ENCODE assay signal across 26 cellular contexts in the genomic region with DNA sequence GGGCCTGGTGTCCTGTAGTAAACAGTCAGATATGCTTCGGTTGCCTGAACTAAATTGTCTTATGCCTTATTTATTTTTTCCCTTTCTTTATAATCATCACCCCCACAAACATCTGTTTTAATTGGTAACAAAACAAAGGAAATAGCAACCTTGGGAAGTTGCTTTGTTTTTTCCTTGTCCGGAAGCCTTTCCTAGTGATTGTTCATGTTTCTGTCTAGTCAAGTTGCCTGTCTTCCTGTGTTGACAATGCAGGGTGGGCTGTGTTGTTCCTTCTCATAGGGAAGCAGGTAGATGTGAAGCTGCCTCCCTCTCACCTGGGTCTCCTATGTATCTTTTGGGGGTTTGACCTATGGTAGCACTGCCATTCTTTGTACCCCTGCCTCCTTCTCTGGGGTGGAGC. TPM values are rescaled to one million over a fixed set of nuclear protein-coding genes. Genes with fewer than 3 reads are reported as not detected.
DNase-seq lines count a peak whose midpoint lies in the region; ATAC-seq, FAIRE-seq and TF ChIP-seq lines count a peak whose summit lies in the region.
"Had no signal": no experiment of that assay in that cellular context is flagged by ENCODE, and none has a peak within 500 bp of the region (broad histone marks: within the 10 kb centered on the region; RNA-seq: fewer than 3 reads in every experiment).

No MANE protein-coding gene starts in this region.

- no peak for ATAC-seq in CD4-positive, alpha-beta T cell (ENCODE audit: poor library complexity)
- ATAC-seq: stimulated activated naive CD8-positive, alpha-beta T cell treated with anti-CD3 and anti-CD28 coated beads, Interleukin-15, amount 100 ng/mL, for 72 hours; upper lobe of right lung had no signal

- H3K27ac ChIP-seq in CD4-positive, alpha-beta T cell (ENCODE audit: low read depth, low read length): no peak overlapping the region
- no peak overlapping the region for H3K27ac ChIP-seq in astrocyte (ENCODE audit: low read depth, low read length)
- H3K27ac ChIP-seq: prostate gland, SK-N-MC, upper lobe of right lung had no signal

- no peak overlapping the region for H3K9ac ChIP-seq in astrocyte (ENCODE audit: low read length)

- FAIRE-seq in astrocyte (lab: Jason Lieb, UNC): no peak
- FAIRE-seq: GM12892, H54, small intestine had no signal

- H3K4me1 ChIP-seq in astrocyte (ENCODE audit: insufficient read depth, low read length): peaks cover 31% of the 10 kb centered on the region

- CTCF ChIA-PET in CD4-positive, alpha-beta T cell (lab: Charles Lee): no interaction called here

- TF ChIP-seq CTCF in CD14-positive monocyte (IDR thresholded peaks at IDR 0.05) (no peak), astrocyte (IDR thresholded peaks at IDR 0.05; ENCODE audit: insufficient read depth, low read depth, low read length) (no peak), nephron (IDR thresholded peaks at IDR 0.05; ENCODE audit: unreplicated experiment in 3 of 3) (no peak)
- no peak for TF ChIP-seq CTCF in CD4-positive, alpha-beta T cell (IDR thresholded peaks at IDR 0.05)

- H3K4me1 Mint-ChIP-seq in CD14-positive monocyte (peaks cover 7% of the 10 kb centered on the region), astrocyte (ENCODE audit: low read depth, unreplicated experiment) (peaks cover 54% of the 10 kb centered on the region), nephron (peaks cover 26% of the 10 kb centered on the region)
- peaks cover 23% of the 10 kb centered on the region for H3K4me1 Mint-ChIP-seq in CD4-positive, alpha-beta T cell (ENCODE audit: low read depth)

- H2AFZ ChIP-seq in astrocyte (ENCODE audit: low read depth, low read length): no peak overlapping the region

- POLR2A ChIA-PET in CD4-positive, alpha-beta T cell (lab: Charles Lee): no interaction called here

- intact Hi-C loops in CD14-positive monocyte (cut with micrococcal nuclease): no loop called here
- intact Hi-C loops in CD4-positive, alpha-beta T cell (cut with DNase I, micrococcal nuclease): no loop called here

- no peak for DNase-seq in CD14-positive monocyte (ENCODE audit: low spot score)
- DNase-seq in CD4-positive, alpha-beta T cell: no peak
- DNase-seq in astrocyte (ENCODE audit: low read depth): no peak
- DNase-seq in NCI-H446 treated with DMSO at 0.1 percent for 48 hours (lab: John Stamatoyannopoulos, UW): no peak
- no peak for DNase-seq in NCI-H526 treated with DMSO at 0.1 percent for 48 hours (lab: John Stamatoyannopoulos, UW)
- DNase-seq in NCI-H345 treated with DMSO at 0.1 percent for 48 hours (lab: John Stamatoyannopoulos, UW; ENCODE audit: unreplicated experiment): no peak
- DNase-seq: activated gamma-delta T cell; aorta; DND-41; Karpas-422; midbrain; NCI-H1092; NCI-H1930; NCI-H345; small intestine; stimulated activated CD4-positive, alpha-beta T cell treated with anti-CD3 and anti-CD28 coated beads, Interleukin-4, amount 100 ng/mL, for 1 hour; stimulated activated naive CD8-positive, alpha-beta T cell treated with anti-CD3 and anti-CD28 coated beads, Interleukin-15, amount 100 ng/mL, for 72 hours; upper lobe of right lung had no signal

- H3K36me3 Mint-ChIP-seq in CD14-positive monocyte: peaks cover 83 to 100% of the 10 kb centered on the region in 2 donors
- H3K36me3 Mint-ChIP-seq in CD4-positive, alpha-beta T cell (ENCODE audit: low read depth): peaks cover 77% of the 10 kb centered on the region
- peaks cover 28% of the 10 kb centered on the region for H3K36me3 Mint-ChIP-seq in astrocyte (ENCODE audit: low read depth, unreplicated experiment)
- H3K36me3 Mint-ChIP-seq in nephron (ENCODE audit: low read depth): peaks cover 51% of the 10 kb centered on the region

- no peak overlapping the region for H3K4me3 ChIP-seq in astrocyte (ENCODE audit: insufficient read depth, low read depth, low read length)
- H3K4me3 ChIP-seq: esophagus muscularis mucosa, prostate gland, SK-N-MC, upper lobe of right lung had no signal

- peaks cover 22% of the 10 kb centered on the region for H3K36me3 ChIP-seq in astrocyte (ENCODE audit: insufficient read depth, low read length)

- no peaks in the 10 kb centered on the region for H3K9me3 ChIP-seq in CD4-positive, alpha-beta T cell (ENCODE audit: control insufficient read depth, low read length)
- H3K9me3 ChIP-seq in astrocyte (ENCODE audit: insufficient read depth, low read depth, low read length): no peaks in the 10 kb centered on the region
- H3K9me3 ChIP-seq: esophagus muscularis mucosa, prostate gland, upper lobe of right lung had no signal

- H3K4me3 Mint-ChIP-seq in CD14-positive monocyte (no peak overlapping the region), astrocyte (ENCODE audit: unreplicated experiment) (no peak overlapping the region), nephron (no peak overlapping the region)
- H3K4me3 Mint-ChIP-seq in CD4-positive, alpha-beta T cell: no peak overlapping the region
- H3K4me3 Mint-ChIP-seq: neural crest cell; stimulated activated naive CD8-positive, alpha-beta T cell treated with anti-CD3 and anti-CD28 coated beads, Interleukin-15, amount 100 ng/mL, for 72 hours; T-helper 2 cell treated with Interferon-gamma antibody and Interleukin-4, amounts not matched to agents 5 μg/mL and 100 μg/mL, for 36 hours had no signal

- no peaks in the 10 kb centered on the region for H3K27me3 ChIP-seq in CD4-positive, alpha-beta T cell (ENCODE audit: control insufficient read depth, insufficient read depth, low read length)
- H3K27me3 ChIP-seq in astrocyte (ENCODE audit: insufficient read depth, low read length): no peaks in the 10 kb centered on the region
- H3K27me3 ChIP-seq: esophagus muscularis mucosa, upper lobe of right lung had no signal

- no peaks in the 10 kb centered on the region for H3K27me3 Mint-ChIP-seq in CD14-positive monocyte (ENCODE audit: low read depth in 3 of 3)
- H3K27me3 Mint-ChIP-seq in CD4-positive, alpha-beta T cell: no peaks in the 10 kb centered on the region
- H3K27me3 Mint-ChIP-seq in astrocyte (ENCODE audit: low read depth, unreplicated experiment): no peaks in the 10 kb centered on the region
- no peaks in the 10 kb centered on the region for H3K27me3 Mint-ChIP-seq in nephron (ENCODE audit: low read depth)
- H3K27me3 Mint-ChIP-seq: stimulated activated naive CD8-positive, alpha-beta T cell treated with anti-CD3 and anti-CD28 coated beads, Interleukin-15, amount 100 ng/mL, for 72 hours had no signal

- no peak overlapping the region for H3K4me2 ChIP-seq in astrocyte (ENCODE audit: low read length)

- H3K79me2 ChIP-seq in astrocyte (ENCODE audit: insufficient read depth, low read length): peaks cover 80% of the 10 kb centered on the region

- H4K20me1 ChIP-seq in astrocyte (ENCODE audit: insufficient read depth, low read length): peaks cover 69% of the 10 kb centered on the region

- peak overlapping the region in 4 of 7 donors; percentile 9 to 74 (median 35) for H3K27ac Mint-ChIP-seq in CD14-positive monocyte
- H3K27ac Mint-ChIP-seq in CD4-positive, alpha-beta T cell: peak overlapping the region; percentile 27
- peak overlapping the region; percentile 34 for H3K27ac Mint-ChIP-seq in astrocyte (ENCODE audit: unreplicated experiment)
- H3K27ac Mint-ChIP-seq in nephron: peak overlapping the region; percentile 51 to 62 (median 51)
- H3K27ac Mint-ChIP-seq: T-helper 2 cell treated with Interferon-gamma antibody and Interleukin-4, amounts not matched to agents 5 μg/mL and 100 μg/mL, for 36 hours had no signal

- H3K9me3 Mint-ChIP-seq in CD14-positive monocyte (peaks cover 0 to 1% (median 0%) of the 10 kb centered on the region in 7 donors), astrocyte (ENCODE audit: unreplicated experiment) (no peaks in the 10 kb centered on the region), nephron (no peaks in the 10 kb centered on the region)
- no peaks in the 10 kb centered on the region for H3K9me3 Mint-ChIP-seq in CD4-positive, alpha-beta T cell
- H3K9me3 Mint-ChIP-seq: neural crest cell; stimulated activated naive CD8-positive, alpha-beta T cell treated with anti-CD3 and anti-CD28 coated beads, Interleukin-15, amount 100 ng/mL, for 72 hours; T-helper 2 cell treated with Interferon-gamma antibody and Interleukin-4, amounts not matched to agents 5 μg/mL and 100 μg/mL, for 36 hours had no signal

RNA-seq across cellular contexts. Expression of gene PGS1, which starts 16.7 kb away (rescaled TPM):
- polyA plus RNA-seq in CD14-positive monocyte: 10 to 100 TPM; 26.0 to 28.0 TPM
- 10 to 100 TPM; 40.9 to 45.3 TPM for total RNA-seq in CD4-positive, alpha-beta T cell
- total RNA-seq in astrocyte: 31.3 and 32.0 TPM in 2 replicates

RNA-seq across cellular contexts. Expression of gene SOCS3, which starts 35.3 kb away (rescaled TPM):
- polyA plus RNA-seq in CD14-positive monocyte: 100 to 1,000 TPM; 123 to 144 TPM
- total RNA-seq in CD4-positive, alpha-beta T cell: 100 to 1,000 TPM; 414 to 427 TPM
- 13.4 and 16.7 TPM in 2 replicates for total RNA-seq in astrocyte

Comparison
In these comparisons a context has a peak if more than half of its experiments do, and no peak if none do; other contexts are left out.
1. RNA of gene SOCS3, which starts 35.3 kb away (total RNA-seq): 414 to 427 TPM in CD4-positive, alpha-beta T cell; 13.4 to 16.7 TPM in astrocyte; every median in the first group is over 10 times any median in the second.
2. Peak in every context shown above with its lines, with median percentiles within 50 percentile points of each other: H3K27ac Mint-ChIP-seq.